In the genomic region with DNA sequence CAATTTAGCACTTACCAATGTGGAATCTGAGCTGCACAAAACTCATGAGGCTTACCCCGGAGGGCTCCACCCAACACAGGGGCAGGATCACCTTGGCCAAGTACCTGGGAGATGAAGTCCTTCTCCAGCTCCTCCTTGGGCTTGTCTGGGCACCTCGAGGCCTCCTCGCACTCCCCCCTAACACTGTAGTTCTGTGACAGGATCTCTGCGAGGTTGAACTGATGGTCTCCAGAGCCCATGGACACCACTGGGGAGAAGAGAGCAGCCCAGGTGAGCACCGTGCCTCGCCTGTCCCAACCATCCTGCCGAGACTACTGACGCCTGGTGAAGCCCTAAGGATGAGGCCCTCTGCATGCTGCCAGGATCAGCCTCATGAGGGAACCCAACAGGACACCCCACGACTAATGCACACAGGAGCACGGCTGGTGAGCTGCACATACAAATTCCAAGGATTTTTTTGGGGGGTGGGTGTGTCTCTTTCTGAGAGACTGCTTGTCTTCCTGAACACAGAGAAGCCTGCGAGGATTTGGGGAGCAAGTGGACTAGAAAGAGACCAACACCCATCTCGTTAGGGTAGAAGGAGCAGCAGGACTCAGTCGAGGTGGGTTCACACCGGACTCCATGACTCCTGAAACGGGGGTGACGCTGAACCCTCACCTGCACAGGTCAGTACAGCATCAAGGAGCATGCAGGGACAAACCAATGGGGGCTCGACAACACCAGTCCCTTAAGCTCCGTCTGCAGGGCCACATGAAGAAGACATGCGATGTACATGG, we compare ENCODE assay signal across 15 cellular contexts. TPM values are rescaled to one million over a fixed set of nuclear protein-coding genes. Genes with fewer than 3 reads are reported as not detected.
"Had no signal": no experiment of that assay in that cellular context is flagged by ENCODE, and none has a peak within 500 bp of the region (broad histone marks: within the 10 kb centered on the region; RNA-seq: fewer than 3 reads in every experiment).

No MANE protein-coding gene starts in this region.

- H3K36me3 ChIP-seq: neutrophil had no signal

- H3K4me3 ChIP-seq: gastroesophageal sphincter, heart right ventricle, testis had no signal

- H3K9ac ChIP-seq: parathyroid adenoma had no signal

- ATAC-seq: gastroesophageal sphincter; naive thymus-derived CD8-positive, alpha-beta T cell had no signal

- H3K27me3 ChIP-seq: brain microvascular endothelial cell, gastroesophageal sphincter, heart right ventricle, testis had no signal

- H3K4me1 ChIP-seq: parathyroid adenoma had no signal

- H3K27ac ChIP-seq: brain microvascular endothelial cell, gastroesophageal sphincter, heart right ventricle, neutrophil, parathyroid adenoma, testis, WERI-Rb-1 had no signal

- H3K9me3 Mint-ChIP-seq: activated naive CD4-positive, alpha-beta T cell treated with anti-CD3 and anti-CD28 coated beads for 36 hours; stimulated activated naive CD8-positive, alpha-beta T cell treated with anti-CD3 and anti-CD28 coated beads, Interleukin-15, Interleukin-2, amounts not matched to agents 100 ng/mL and 50 ng/mL, for 24 hours had no signal

- H3K9me3 ChIP-seq: gastroesophageal sphincter, neutrophil, testis had no signal

- H2AFZ ChIP-seq: parathyroid adenoma had no signal

- H3K4me3 Mint-ChIP-seq: activated naive CD4-positive, alpha-beta T cell treated with anti-CD3 and anti-CD28 coated beads for 36 hours; stimulated activated naive CD8-positive, alpha-beta T cell treated with anti-CD3 and anti-CD28 coated beads, Interleukin-15, Interleukin-2, amounts not matched to agents 100 ng/mL and 50 ng/mL, for 24 hours had no signal

- DNase-seq: activated CD4-positive, alpha-beta T cell treated with anti-CD3 and anti-CD28 coated beads, Interleukin-2, amount 50 U/mL, for 4 hours; activated naive CD4-positive, alpha-beta T cell treated with anti-CD3 and anti-CD28 coated beads for 36 hours; brain microvascular endothelial cell; cortex of kidney; heart right ventricle; mesenchymal stem cell; naive thymus-derived CD8-positive, alpha-beta T cell; testis; WERI-Rb-1 had no signal

- H3K27me3 Mint-ChIP-seq: naive thymus-derived CD8-positive, alpha-beta T cell; stimulated activated naive CD8-positive, alpha-beta T cell treated with anti-CD3 and anti-CD28 coated beads, Interleukin-15, Interleukin-2, amounts not matched to agents 100 ng/mL and 50 ng/mL, for 24 hours had no signal

- H3K27ac Mint-ChIP-seq: activated naive CD4-positive, alpha-beta T cell treated with anti-CD3 and anti-CD28 coated beads for 36 hours; activated T-helper 2 cell treated with anti-CD3 and anti-CD28 coated beads, Interferon-gamma antibody, Interleukin-2, Interleukin-4, amounts not matched to agents 10 μg/mL and 5 μg/mL and 100 μg/mL, durations not matched to agents 14 hours and 24 hours and 36 hours; stimulated activated naive CD8-positive, alpha-beta T cell treated with anti-CD3 and anti-CD28 coated beads, Interleukin-15, Interleukin-2, amounts not matched to agents 100 ng/mL and 50 ng/mL, for 24 hours had no signal

RNA-seq across cellular contexts. Expression of gene PLPP2, which starts 43.3 kb away (rescaled TPM):
- total RNA-seq: activated T-helper 2 cell treated with anti-CD3 and anti-CD28 coated beads, Interferon-gamma antibody, Interleukin-2, Interleukin-4, amounts not matched to agents 10 μg/mL and 5 μg/mL and 100 μg/mL, durations not matched to agents 14 hours and 24 hours and 36 hours; naive thymus-derived CD8-positive, alpha-beta T cell; T-helper 2 cell treated with Interferon-gamma antibody and Interleukin-4, amounts not matched to agents 100 ng/mL and 5 ng/mL, for 36 hours had no signal
